23 cellular contexts compared by ENCODE assay signal in genomic region chr9:115882911-115883310, GRCh38.
DNase-seq lines count a peak whose midpoint lies in the region; ATAC-seq and TF ChIP-seq lines count a peak whose summit lies in the region.
"Had no signal": no experiment of that assay in that cellular context is flagged by ENCODE, and none has a peak within 500 bp of the region (broad histone marks: within the 10 kb centered on the region; RNA-seq: fewer than 3 reads in every experiment).

No MANE protein-coding gene starts in this region.

- POLR2A ChIA-PET in A673 (lab: Charles Lee; ENCODE audit: low non-redundant PET): interaction anchor here (0.5 kb wide), 1 partner anchor 17 kb away, joined by 3 read pairs; no protein-coding TSS in a partner anchor
- POLR2A ChIA-PET in CD8-positive, alpha-beta memory T cell (lab: Charles Lee): no interaction called here

- H2BK5ac ChIP-seq in mesenchymal stem cell (ENCODE audit: low read depth, low read length, poor library complexity, severe bottlenecking): no peak overlapping the region

- H3K36me3 Mint-ChIP-seq in CD8-positive, alpha-beta memory T cell: no peaks in the 10 kb centered on the region
- H3K36me3 Mint-ChIP-seq: CD14-positive monocyte had no signal

- no peak overlapping the region for H2BK15ac ChIP-seq in mesenchymal stem cell (ENCODE audit: low read depth, poor library complexity, severe bottlenecking)

- no peak overlapping the region for H3K4me3 Mint-ChIP-seq in CD8-positive, alpha-beta memory T cell
- H3K4me3 Mint-ChIP-seq: CD14-positive monocyte; T-helper 1 cell treated with Interleukin-12 subunit alpha and Interleukin-12 subunit beta and Interleukin-4 antibody, amounts not matched to agents 30 μg/mL and 1 μg/mL, for 36 hours had no signal

- H2BK12ac ChIP-seq in mesenchymal stem cell (ENCODE audit: low read length in 2 of 2): peak overlapping the region; percentile 61 to 83

- peak overlapping the region; percentile 60 for H3K9ac ChIP-seq in mesenchymal stem cell (ENCODE audit: low read length)
- H3K9ac ChIP-seq: KMS-11 had no signal

- H3K9me3 ChIP-seq in A673 (ENCODE audit: low read depth, low read length, poor library complexity, severe bottlenecking): no peaks in the 10 kb centered on the region
- H3K9me3 ChIP-seq in mesenchymal stem cell (ENCODE audit: control insufficient read depth, low read length): no peaks in the 10 kb centered on the region
- H3K9me3 ChIP-seq in CD8-positive, alpha-beta memory T cell (ENCODE audit: low read length): no peaks in the 10 kb centered on the region
- H3K9me3 ChIP-seq: spleen, tibial artery had no signal

- no peak for ATAC-seq in HG02981 (IDR thresholded peaks at IDR 0.05; ENCODE audit: unreplicated experiment)

- no peak overlapping the region for H3K4me3 ChIP-seq in A673 (ENCODE audit: low read depth, low read length, poor library complexity, severe bottlenecking)
- H3K4me3 ChIP-seq in cardiac fibroblast (replicated peaks in 1 of 2; ENCODE audit: low read depth in 2 of 2, low read length in 2 of 2): no peak overlapping the region
- H3K4me3 ChIP-seq in mesenchymal stem cell (ENCODE audit: insufficient read depth in 1 of 2, low read depth in 1 of 2, low read length in 2 of 2): no peak overlapping the region
- H3K4me3 ChIP-seq in CD8-positive, alpha-beta memory T cell (ENCODE audit: low read length): no peak overlapping the region
- H3K4me3 ChIP-seq: spleen, tibial artery had no signal

- H3K4me1 Mint-ChIP-seq in CD8-positive, alpha-beta memory T cell: no peaks in the 10 kb centered on the region
- H3K4me1 Mint-ChIP-seq: CD14-positive monocyte had no signal

- H3K79me1 ChIP-seq in mesenchymal stem cell (replicated peaks; ENCODE audit: low read length, poor library complexity, severe bottlenecking): no peaks in the 10 kb centered on the region

- H3K14ac ChIP-seq in mesenchymal stem cell (ENCODE audit: low read length in 2 of 2): no peak overlapping the region

- H3K4me1 ChIP-seq in A673 (ENCODE audit: insufficient read depth, low read length, poor library complexity, severe bottlenecking): peaks cover 83% of the 10 kb centered on the region
- H3K4me1 ChIP-seq in mesenchymal stem cell (ENCODE audit: control insufficient read depth, insufficient read depth, low read depth, low read length): peaks cover 4% of the 10 kb centered on the region
- no peaks in the 10 kb centered on the region for H3K4me1 ChIP-seq in CD8-positive, alpha-beta memory T cell (ENCODE audit: insufficient read depth, low read length)
- H3K4me1 ChIP-seq: spleen had no signal

- peak overlapping the region; percentile 76 for H4K8ac ChIP-seq in mesenchymal stem cell (ENCODE audit: low read length)

- no peaks in the 10 kb centered on the region for H3K27me3 ChIP-seq in A673 (replicated peaks; ENCODE audit: insufficient read depth, low read depth, low read length, poor library complexity)
- no peaks in the 10 kb centered on the region for H3K27me3 ChIP-seq in mesenchymal stem cell (ENCODE audit: control insufficient read depth in 1 of 2, insufficient read depth in 1 of 2, low read length in 2 of 2)
- H3K27me3 ChIP-seq in CD8-positive, alpha-beta memory T cell (ENCODE audit: insufficient read depth, low read length, poor library complexity, severe bottlenecking): no peaks in the 10 kb centered on the region
- H3K27me3 ChIP-seq: spleen had no signal

- H3K27me3 Mint-ChIP-seq in CD8-positive, alpha-beta memory T cell: no peaks in the 10 kb centered on the region

- H3K9me3 Mint-ChIP-seq in CD8-positive, alpha-beta memory T cell: peaks cover 0 to 5% (median 0%) of the 10 kb centered on the region in 5 donors
- H3K9me3 Mint-ChIP-seq: T-helper 1 cell treated with Interleukin-12 subunit alpha and Interleukin-12 subunit beta and Interleukin-4 antibody, amounts not matched to agents 30 μg/mL and 1 μg/mL, for 36 hours had no signal

- peak overlapping the region; percentile 24 for H2AK5ac ChIP-seq in mesenchymal stem cell (ENCODE audit: low read length, severe bottlenecking)

- H3K27ac ChIP-seq in A673 (ENCODE audit: low read depth, low read length, poor library complexity, severe bottlenecking) (peak overlapping the region; percentile 52), mesenchymal stem cell (ENCODE audit: low read length, poor library complexity, severe bottlenecking) (no peak overlapping the region)
- no peak overlapping the region for H3K27ac ChIP-seq in CD8-positive, alpha-beta memory T cell (ENCODE audit: low read depth, low read length)
- H3K27ac ChIP-seq: KMS-11, spleen, tibial artery had no signal

- peak overlapping the region in 1 of 2 experiments; percentile 84 for H3K18ac ChIP-seq in mesenchymal stem cell (ENCODE audit: low read depth in 1 of 2, low read length in 2 of 2)

- no peak overlapping the region for H3K23ac ChIP-seq in mesenchymal stem cell (ENCODE audit: low read length in 2 of 2)

- DNase-seq in A673 (ENCODE audit: low spot score): no peak
- DNase-seq in GM04504 (ENCODE audit: low read depth): peak; percentile 64
- DNase-seq in cardiac fibroblast (ENCODE audit: low read depth in 2 of 2): peak; percentile 68 to 89
- DNase-seq in mesenchymal stem cell: peak; percentile 46
- DNase-seq in anterior cingulate cortex (lab: John Stamatoyannopoulos, UW): no peak
- DNase-seq in CD8-positive, alpha-beta memory T cell: no peak
- DNase-seq in NCI-H226: no peak
- DNase-seq: activated CD4-positive, alpha-beta T cell treated with anti-CD3 and anti-CD28 coated beads for 48 hours; activated naive CD4-positive, alpha-beta T cell treated with anti-CD3 and anti-CD28 coated beads, Interleukin-2, amount 50 U/mL, for 16 hours; activated T-cell treated with anti-CD3 and anti-CD28 coated beads, Interleukin-2, amount 50 U/mL, for 48 hours; aorta; cerebellar nuclear complex; effector memory CD4-positive, alpha-beta T cell; NCI-H1092; SHP77; spleen; stimulated activated CD4-positive, alpha-beta T cell treated with anti-CD3 and anti-CD28 coated beads, Interleukin-4, amount 100 ng/mL, for 24 hours; stimulated activated naive CD4-positive, alpha-beta T cell treated with Interleukin-2 at 50 U/mL for 16 hours; tibial artery had no signal

- BruUV-seq in A673 (replicated peaks; lab: Mats Ljungman, UMichigan): no TSS peak

- no peak overlapping the region for H3K4me2 ChIP-seq in mesenchymal stem cell (ENCODE audit: low read length, poor library complexity, severe bottlenecking)
- H3K4me2 ChIP-seq: KMS-11 had no signal

- peak overlapping the region; percentile 11 for H2BK120ac ChIP-seq in mesenchymal stem cell (ENCODE audit: low read depth, low read length)

- TF ChIP-seq CTCF in A673 (conservative IDR thresholded peaks at IDR 0.05; ENCODE audit: low read depth, low read length) (no peak), cardiac fibroblast (IDR thresholded peaks at IDR 0.05; ENCODE audit: low read depth, low read length) (no peak)

- no peaks in the 10 kb centered on the region for H3K36me3 ChIP-seq in A673 (ENCODE audit: insufficient read depth, low read length, poor library complexity, severe bottlenecking)
- no peaks in the 10 kb centered on the region for H3K36me3 ChIP-seq in mesenchymal stem cell (ENCODE audit: control insufficient read depth in 1 of 2, insufficient read depth in 2 of 2, low read depth in 1 of 2, low read length in 2 of 2)
- H3K36me3 ChIP-seq in CD8-positive, alpha-beta memory T cell (ENCODE audit: insufficient read depth, low read length): no peaks in the 10 kb centered on the region
- H3K36me3 ChIP-seq: spleen, tibial artery had no signal

- no peak overlapping the region for H3K27ac Mint-ChIP-seq in CD8-positive, alpha-beta memory T cell
- H3K27ac Mint-ChIP-seq: CD14-positive monocyte; T-helper 1 cell treated with Interleukin-12 subunit alpha and Interleukin-12 subunit beta and Interleukin-4 antibody, amounts not matched to agents 30 μg/mL and 1 μg/mL, for 36 hours had no signal

- no peak overlapping the region for H2AFZ ChIP-seq in mesenchymal stem cell (ENCODE audit: low read depth, low read length)

- intact Hi-C loops in A673 (cut with micrococcal nuclease; ENCODE audit: unreplicated experiment): loop anchor here (5.0 to 10.0 kb wide), 5 partner anchors 269 to 764 kb away; partner anchors contain the start of gene PAPPA

- CTCF ChIA-PET in A673 (lab: Charles Lee): interaction anchor here (0.8 to 1.0 kb wide), 2 partner anchors 240 to 289 kb away, joined by 3 to 4 read pairs; no protein-coding TSS in a partner anchor
- CTCF ChIA-PET in CD8-positive, alpha-beta memory T cell (lab: Charles Lee): no interaction called here

- peak overlapping the region; percentile 25 for H4K91ac ChIP-seq in mesenchymal stem cell (ENCODE audit: low read length)

- H3K4ac ChIP-seq in mesenchymal stem cell (ENCODE audit: low read depth in 1 of 2, low read length in 2 of 2): peak overlapping the region in 1 of 2 experiments; percentile 19

Comparison
In these comparisons a context has a peak if more than half of its experiments do, and no peak if none do; other contexts are left out.
1. DNase-seq: peak in GM04504 (single experiment), cardiac fibroblast (2 of 2) and mesenchymal stem cell (single experiment); none in A673 (single experiment), anterior cingulate cortex (0 of 58), CD8-positive, alpha-beta memory T cell (0 of 5) and NCI-H226 (single experiment).